9 cellular contexts compared by ENCODE assay signal in genomic region chr10:77873558-77874380, GRCh38. TPM values are rescaled to one million over a fixed set of nuclear protein-coding genes. Genes with fewer than 3 reads are reported as not detected.
DNase-seq lines count a peak whose midpoint lies in the region; ATAC-seq and TF ChIP-seq lines count a peak whose summit lies in the region.
"Had no signal": no experiment of that assay in that cellular context is flagged by ENCODE, and none has a peak within 500 bp of the region (broad histone marks: within the 10 kb centered on the region; RNA-seq: fewer than 3 reads in every experiment).

No MANE protein-coding gene starts in this region.

- H3K9me2 ChIP-seq in HCT116 (ENCODE audit: insufficient read depth) (no peaks in the 10 kb centered on the region), Loucy (replicated peaks; ENCODE audit: low read depth, low read length) (no peaks in the 10 kb centered on the region)

- BruUV-seq in HCT116 (replicated peaks; lab: Mats Ljungman, UMichigan) = TSS peak; percentile 32

- TF ChIP-seq CTCF in HCT116 (IDR thresholded peaks at IDR 0.05 in 2 of 3, conservative IDR thresholded peaks at IDR 0.05 in 1 of 3; ENCODE audit: borderline replicate concordance in 1 of 3, insufficient read depth in 1 of 3, low read depth in 2 of 3, low read length in 2 of 3) (no peak), Loucy (conservative IDR thresholded peaks at IDR 0.05; ENCODE audit: low read length) (no peak)

- no peaks in the 10 kb centered on the region for H4K20me1 ChIP-seq in HCT116 (ENCODE audit: insufficient read depth)
- H4K20me1 ChIP-seq in Loucy (ENCODE audit: insufficient read depth, low read length, poor library complexity, severe bottlenecking) = no peaks in the 10 kb centered on the region

- CTCF ChIA-PET in HCT116 (lab: Charles Lee) = interaction anchor here (1.1 to 2.8 kb wide), 6 partner anchors 16 to 156 kb away, joined by 3 to 18 read pairs (median 4); partner anchors contain the start of gene POLR3A

- POLR2A ChIA-PET in HCT116 (lab: Charles Lee) = interaction anchor here (0.7 to 1.4 kb wide), 4 partner anchors 8 to 75 kb away, joined by 3 to 9 read pairs (median 4); no protein-coding TSS in a partner anchor

- peaks cover 25% of the 10 kb centered on the region for H3K4me1 Mint-ChIP-seq in activated T-cell treated with anti-CD3 and anti-CD28 coated beads, Interleukin-2, amount 50 U/mL, for 24 hours (ENCODE audit: low read depth)

- H3K27me3 ChIP-seq in HCT116 (ENCODE audit: insufficient read depth, low read length) (no peaks in the 10 kb centered on the region), Loucy (ENCODE audit: insufficient read depth, low read length, poor library complexity, severe bottlenecking) (no peaks in the 10 kb centered on the region)

- no peaks in the 10 kb centered on the region for H3K36me3 Mint-ChIP-seq in activated T-cell treated with anti-CD3 and anti-CD28 coated beads, Interleukin-2, amount 50 U/mL, for 24 hours (ENCODE audit: low read depth)

- H3K27me3 Mint-ChIP-seq in activated T-cell treated with anti-CD3 and anti-CD28 coated beads, Interleukin-2, amount 50 U/mL, for 24 hours = peaks cover 9% of the 10 kb centered on the region

- peak overlapping the region; percentile 23 for H3K4me3 Mint-ChIP-seq in activated T-cell treated with anti-CD3 and anti-CD28 coated beads, Interleukin-2, amount 50 U/mL, for 24 hours

- H3K9me3 ChIP-seq in HCT116 (ENCODE audit: control insufficient read depth in 1 of 2, insufficient read depth in 1 of 2, low read depth in 1 of 2, low read length in 2 of 2) (no peaks in the 10 kb centered on the region), Loucy (ENCODE audit: insufficient read depth, low read depth, low read length) (no peaks in the 10 kb centered on the region)

- H3K27ac Mint-ChIP-seq in activated T-cell treated with anti-CD3 and anti-CD28 coated beads, Interleukin-2, amount 50 U/mL, for 24 hours = peak overlapping the region; percentile 87

- DNase-seq in DMS 273 (lab: John Stamatoyannopoulos, UW; ENCODE audit: unreplicated experiment) = peak; percentile 55
- DNase-seq in DMS 273 treated with DMSO at 0.1 percent for 48 hours (lab: John Stamatoyannopoulos, UW) = no peak
- peak; percentile 73 for DNase-seq in HCT116 (ENCODE audit: low read depth, low spot score)
- DNase-seq in activated T-cell treated with anti-CD3 and anti-CD28 coated beads, Interleukin-2, amount 50 U/mL, for 24 hours = peak; percentile 61
- peak; percentile 98 for DNase-seq in glomerular visceral epithelial cell (ENCODE audit: extremely low spot score)
- peak; percentile 20 to 42 for DNase-seq in stimulated activated CD4-positive, alpha-beta T cell treated with anti-CD3 and anti-CD28 coated beads, Interleukin-2, amount 100 ng/mL, for 24 hours
- DNase-seq in NCI-H187 (lab: John Stamatoyannopoulos, UW) = no peak

- ATAC-seq in HCT116 = peak; percentile 89

- H3K4me2 ChIP-seq in HCT116 (ENCODE audit: low read length) = peak overlapping the region; percentile 75
- peak overlapping the region; percentile 78 for H3K4me2 ChIP-seq in Loucy (ENCODE audit: low read depth, low read length, poor library complexity, severe bottlenecking)

- no peak for TF ChIP-seq RAD21 in HCT116 (IDR thresholded peaks at IDR 0.05; ENCODE audit: low read depth)

- H3K9me3 Mint-ChIP-seq in activated T-cell treated with anti-CD3 and anti-CD28 coated beads, Interleukin-2, amount 50 U/mL, for 24 hours = no peaks in the 10 kb centered on the region

- H3K4me1 ChIP-seq in HCT116 (ENCODE audit: control insufficient read depth in 1 of 2, insufficient read depth in 2 of 2, low read length in 2 of 2) (peaks cover 28 to 50% of the 10 kb centered on the region in 2 experiments), Loucy (ENCODE audit: insufficient read depth, low read length, poor library complexity, severe bottlenecking) (peaks cover 45% of the 10 kb centered on the region)

- H3K79me2 ChIP-seq in HCT116 (ENCODE audit: insufficient read depth, low read length) = peaks cover 54% of the 10 kb centered on the region
- peaks cover 42% of the 10 kb centered on the region for H3K79me2 ChIP-seq in Loucy (ENCODE audit: insufficient read depth, low read length)

- H3K4me3 ChIP-seq in HCT116 (replicated peaks in 1 of 2; ENCODE audit: low read depth in 1 of 2, low read length in 2 of 2) (peak overlapping the region; percentile 15 to 42; a peak in 3 of 4 replicates), Loucy (ENCODE audit: low read length, poor library complexity, severe bottlenecking) (peak overlapping the region; percentile 63)

- H3F3A ChIP-seq in Loucy (ENCODE audit: low read depth) = no peaks in the 10 kb centered on the region; the same call in 1 of the 2 replicates

- H2AFZ ChIP-seq in HCT116 (ENCODE audit: low read depth, low read length, poor library complexity, severe bottlenecking) = no peak overlapping the region
- H2AFZ ChIP-seq in Loucy (ENCODE audit: low read length) = peak overlapping the region; percentile 38; the same call in 1 of the 2 replicates

- TF ChIP-seq POLR2A in HCT116 (IDR thresholded peaks at IDR 0.05; ENCODE audit: borderline replicate concordance, extremely low read depth, insufficient read depth, insufficient read length) = no peak

- H3K27ac ChIP-seq in HCT116 (ENCODE audit: low read depth, low read length) = peak overlapping the region; percentile 83
- H3K27ac ChIP-seq: 22Rv1 had no signal

- H3K36me3 ChIP-seq in HCT116 (ENCODE audit: control insufficient read depth in 1 of 2, insufficient read depth in 2 of 2, low read length in 2 of 2) (no peaks in the 10 kb centered on the region), Loucy (ENCODE audit: insufficient read depth, low read length) (no peaks in the 10 kb centered on the region)

- H3K9ac ChIP-seq in HCT116 (ENCODE audit: low read length) (peak overlapping the region; percentile 51), Loucy (ENCODE audit: low read depth, low read length, poor library complexity, severe bottlenecking) (peak overlapping the region; percentile 54)

- intact Hi-C loops in HCT116 (cut with micrococcal nuclease) = no loop called here

- RAD21 ChIA-PET in HCT116 (lab: Charles Lee; ENCODE audit: low non-redundant PET in 1 of 2, low total read pairs in 2 of 2, uncharacterized antibody in 2 of 2, unreplicated experiment in 2 of 2) = interaction anchor here (0.8 to 1.2 kb wide), 3 partner anchors 16 to 101 kb away, joined by 3 to 4 read pairs (median 4); no protein-coding TSS in a partner anchor

TF ChIP-seq in HCT116, 20 proteins besides CTCF, POLR2A, EP300 and RAD21 (continues in another document):
- TF ChIP-seq CEBPB (IDR thresholded peaks at IDR 0.05; ENCODE audit: low read depth) (no peak), SIN3A (IDR thresholded peaks at IDR 0.05; ENCODE audit: low read depth) (no peak; the same call in 1 of the 2 replicates), SRF (IDR thresholded peaks at IDR 0.05; ENCODE audit: low read depth) (no peak), CBX3 (IDR thresholded peaks at IDR 0.05; ENCODE audit: low read depth) (no peak; the same call in none of the 2 replicates), EGR1 (IDR thresholded peaks at IDR 0.05; ENCODE audit: low read depth) (no peak), FOSL1 (IDR thresholded peaks at IDR 0.05; ENCODE audit: low read depth) (peak; percentile 75), YY1 (IDR thresholded peaks at IDR 0.05; ENCODE audit: extremely low read depth, insufficient replicate concordance, low read depth, low read length) (no peak), ZNF274 (IDR thresholded peaks at IDR 0.05; ENCODE audit: low read depth, low read length) (no peak), ATF3 (IDR thresholded peaks at IDR 0.05) (no peak)
- TF ChIP-seq, protein P1, sequence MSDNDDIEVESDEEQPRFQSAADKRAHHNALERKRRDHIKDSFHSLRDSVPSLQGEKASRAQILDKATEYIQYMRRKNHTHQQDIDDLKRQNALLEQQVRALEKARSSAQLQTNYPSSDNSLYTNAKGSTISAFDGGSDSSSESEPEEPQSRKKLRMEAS (IDR thresholded peaks at IDR 0.05) = peak; percentile 96
- TF ChIP-seq, protein P2, sequence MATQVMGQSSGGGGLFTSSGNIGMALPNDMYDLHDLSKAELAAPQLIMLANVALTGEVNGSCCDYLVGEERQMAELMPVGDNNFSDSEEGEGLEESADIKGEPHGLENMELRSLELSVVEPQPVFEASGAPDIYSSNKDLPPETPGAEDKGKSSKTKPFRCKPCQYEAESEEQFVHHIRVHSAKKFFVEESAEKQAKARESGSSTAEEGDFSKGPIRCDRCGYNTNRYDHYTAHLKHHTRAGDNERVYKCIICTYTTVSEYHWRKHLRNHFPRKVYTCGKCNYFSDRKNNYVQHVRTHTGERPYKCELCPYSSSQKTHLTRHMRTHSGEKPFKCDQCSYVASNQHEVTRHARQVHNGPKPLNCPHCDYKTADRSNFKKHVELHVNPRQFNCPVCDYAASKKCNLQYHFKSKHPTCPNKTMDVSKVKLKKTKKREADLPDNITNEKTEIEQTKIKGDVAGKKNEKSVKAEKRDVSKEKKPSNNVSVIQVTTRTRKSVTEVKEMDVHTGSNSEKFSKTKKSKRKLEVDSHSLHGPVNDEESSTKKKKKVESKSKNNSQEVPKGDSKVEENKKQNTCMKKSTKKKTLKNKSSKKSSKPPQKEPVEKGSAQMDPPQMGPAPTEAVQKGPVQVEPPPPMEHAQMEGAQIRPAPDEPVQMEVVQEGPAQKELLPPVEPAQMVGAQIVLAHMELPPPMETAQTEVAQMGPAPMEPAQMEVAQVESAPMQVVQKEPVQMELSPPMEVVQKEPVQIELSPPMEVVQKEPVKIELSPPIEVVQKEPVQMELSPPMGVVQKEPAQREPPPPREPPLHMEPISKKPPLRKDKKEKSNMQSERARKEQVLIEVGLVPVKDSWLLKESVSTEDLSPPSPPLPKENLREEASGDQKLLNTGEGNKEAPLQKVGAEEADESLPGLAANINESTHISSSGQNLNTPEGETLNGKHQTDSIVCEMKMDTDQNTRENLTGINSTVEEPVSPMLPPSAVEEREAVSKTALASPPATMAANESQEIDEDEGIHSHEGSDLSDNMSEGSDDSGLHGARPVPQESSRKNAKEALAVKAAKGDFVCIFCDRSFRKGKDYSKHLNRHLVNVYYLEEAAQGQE (IDR thresholded peaks at IDR 0.05; ENCODE audit: low read depth) = no peak

RNA-seq across cellular contexts. Expression of gene DLG5, which starts 52.8 kb away (rescaled TPM):
- total RNA-seq in HCT116 (2021; ENCODE audit: unreplicated experiment) = 44.8 TPM
- polyA plus RNA-seq in HCT116 (2012) = 39.1 and 44.3 TPM in 2 replicates

Comparison
In these comparisons a context has a peak if more than half of its experiments do, and no peak if none do; other contexts are left out.
1. DNase-seq: peak in DMS 273 (single experiment), HCT116 (single experiment), activated T-cell treated with anti-CD3 and anti-CD28 coated beads, Interleukin-2, amount 50 U/mL, for 24 hours (single experiment), glomerular visceral epithelial cell (single experiment) and stimulated activated CD4-positive, alpha-beta T cell treated with anti-CD3 and anti-CD28 coated beads, Interleukin-2, amount 100 ng/mL, for 24 hours (2 of 2); none in DMS 273 treated with DMSO at 0.1 percent for 48 hours (single experiment) and NCI-H187 (0 of 2).